In genomic region chr1:203186446-203187305, GRCh38 we compare ENCODE assay signal across 11 cellular contexts. TPM values are rescaled to one million over a fixed set of nuclear protein-coding genes. Genes with fewer than 3 reads are reported as not detected.
DNase-seq lines count a peak whose midpoint lies in the region; ATAC-seq, FAIRE-seq and TF ChIP-seq lines count a peak whose summit lies in the region.
"Had no signal": no experiment of that assay in that cellular context is flagged by ENCODE, and none has a peak within 500 bp of the region (broad histone marks: within the 10 kb centered on the region; RNA-seq: fewer than 3 reads in every experiment).

CHI3L1 (minus strand) TSS chr1:203186704; CDS start chr1:203186623, 81 bp downstream.

- DNase-seq in left cardiac atrium (peak; percentile 36), left ventricle myocardium inferior (no peak), H1 (ENCODE audit: low read depth in 1 of 2, low spot score in 2 of 2) (no peak), mucosa of descending colon (no peak), aorta (peak in 1 of 2 donors; percentile 72), SK-N-DZ (ENCODE audit: low spot score) (no peak), PC-9 (no peak)
- DNase-seq in effector CD4-positive, alpha-beta T cell = no peak
- DNase-seq: activated CD4-positive, CD25-positive, alpha-beta regulatory T cell; NCI-H2227 treated with DMSO at 0.1 percent for 48 hours had no signal

- TF ChIP-seq CTCF in left ventricle myocardium inferior (IDR thresholded peaks at IDR 0.05; ENCODE audit: borderline replicate concordance) (no peak), H1 (IDR thresholded peaks at IDR 0.05; ENCODE audit: control extremely low read depth in 1 of 3, insufficient read depth in 1 of 3, low read depth in 1 of 3, low read length in 3 of 3) (no peak), mucosa of descending colon (IDR thresholded peaks at IDR 0.05) (no peak), PC-9 (conservative IDR thresholded peaks at IDR 0.05) (no peak)

- peak within 1 kb of the TSS; percentile 87; the same call in 1 of the 2 replicates for H2BK20ac ChIP-seq in H1 (ENCODE audit: low read length)

- TF ChIP-seq RAD21 in H1 (IDR thresholded peaks at IDR 0.05 in 1 of 2, conservative IDR thresholded peaks at IDR 0.05 in 1 of 2; ENCODE audit: low read depth in 2 of 2, low read length in 2 of 2) = no peak

- no peak for FAIRE-seq in H1 (lab: Jason Lieb, UNC)

- H3K9me2 ChIP-seq in PC-9 (ENCODE audit: insufficient read depth) = no peaks in the 10 kb centered on the region

- peak within 1 kb of the TSS; percentile 31 to 59; a peak in 3 of 4 replicates for H3K4me2 ChIP-seq in H1 (ENCODE audit: insufficient read depth in 1 of 2, low read depth in 2 of 2, low read length in 2 of 2)
- H3K4me2 ChIP-seq in PC-9 = no peak within 1 kb of the TSS

- H3K56ac ChIP-seq in H1 (replicated peaks; ENCODE audit: insufficient read length, low read depth, low read length) = no peak within 1 kb of the TSS

- H3K14ac ChIP-seq in H1 (ENCODE audit: insufficient read length) = no peak within 1 kb of the TSS

- no peaks in the 10 kb centered on the region for H3F3A ChIP-seq in PC-9 (ENCODE audit: insufficient read depth, low read depth)

- no peak within 1 kb of the TSS for H3K23ac ChIP-seq in H1 (ENCODE audit: insufficient read length)

- peak within 1 kb of the TSS; percentile 72 for H4K91ac ChIP-seq in H1 (replicated peaks; ENCODE audit: insufficient read length, low read length)

- no peaks in the 10 kb centered on the region for H3K36me3 ChIP-seq in left ventricle myocardium inferior
- H3K36me3 ChIP-seq in H1 (ENCODE audit: control insufficient read depth in 2 of 4, insufficient read depth in 4 of 4, low read length in 3 of 4) = no peaks in the 10 kb centered on the region
- no peaks in the 10 kb centered on the region for H3K36me3 ChIP-seq in mucosa of descending colon (ENCODE audit: low read depth)
- no peaks in the 10 kb centered on the region for H3K36me3 ChIP-seq in aorta (ENCODE audit: control insufficient read depth in 1 of 2, insufficient read depth in 2 of 2, low read length in 1 of 2)
- H3K36me3 ChIP-seq in PC-9 (ENCODE audit: low read depth) = no peaks in the 10 kb centered on the region

- H3K27ac ChIP-seq in left ventricle myocardium inferior (replicated peaks) (no peak within 1 kb of the TSS), H1 (ENCODE audit: low read depth, low read length) (no peak within 1 kb of the TSS), aorta (ENCODE audit: low read depth in 1 of 2, low read length in 2 of 2) (no peak within 1 kb of the TSS), PC-9 (no peak within 1 kb of the TSS)

- POLR2A ChIA-PET in H1 (lab: Charles Lee; ENCODE audit: partially characterized antibody) = interaction anchor here (1.2 kb wide), 1 partner anchor 180 kb away, joined by 3 read pairs; the partner anchor contains the start of gene TMEM183A
- POLR2A ChIA-PET in PC-9 (lab: Charles Lee; ENCODE audit: unreplicated experiment) = no interaction called here

- no peaks in the 10 kb centered on the region for H3K79me1 ChIP-seq in H1 (ENCODE audit: low read depth, low read length)

- peak within 1 kb of the TSS; percentile 45 for H2BK120ac ChIP-seq in H1 (replicated peaks; ENCODE audit: low read depth, low read length)

- TF ChIP-seq POLR2A in H1 (IDR thresholded peaks at IDR 0.05; ENCODE audit: control extremely low read depth in 1 of 2, low read depth in 2 of 2, low read length in 2 of 2) = no peak

- peak within 1 kb of the TSS; percentile 74 for H4K8ac ChIP-seq in H1 (ENCODE audit: extremely low read depth, insufficient read depth, low read length)

- H3K4me1 ChIP-seq in left ventricle myocardium inferior (peaks cover 6% of the 10 kb centered on the region), H1 (replicated peaks in 1 of 4; ENCODE audit: control insufficient read depth in 3 of 4, insufficient read depth in 4 of 4, low read length in 3 of 4) (peaks cover 6 to 17% (median 11%) of the 10 kb centered on the region in 4 experiments), mucosa of descending colon (ENCODE audit: low read depth) (peaks cover 3% of the 10 kb centered on the region), aorta (ENCODE audit: control insufficient read depth in 1 of 2, insufficient read depth in 2 of 2, low read length in 2 of 2) (no peaks in the 10 kb centered on the region), PC-9 (replicated peaks; ENCODE audit: insufficient read depth) (no peaks in the 10 kb centered on the region)

- H2BK12ac ChIP-seq in H1 (ENCODE audit: low read depth, low read length) = peak within 1 kb of the TSS; percentile 30; the same call in 1 of the 2 replicates

- H3K4ac ChIP-seq in H1 (replicated peaks; ENCODE audit: insufficient read length, low read depth, low read length) = peak within 1 kb of the TSS; percentile 66

- intact Hi-C loops in left cardiac atrium (cut with DNase I) = no loop called here
- intact Hi-C loops in left ventricle myocardium inferior (cut with micrococcal nuclease) = no loop called here
- intact Hi-C loops in mucosa of descending colon (cut with DNase I, micrococcal nuclease) = no loop called here
- intact Hi-C loops in aorta (cut with DNase I) = no loop called here
- intact Hi-C loops in PC-9 (cut with micrococcal nuclease; ENCODE audit: unreplicated experiment) = no loop called here

- H2AFZ ChIP-seq in H1 (ENCODE audit: low read length) (peak within 1 kb of the TSS; percentile 94), PC-9 (no peak within 1 kb of the TSS)

- peak within 1 kb of the TSS; percentile 55 for H3K18ac ChIP-seq in H1 (ENCODE audit: extremely low read depth, low read length)

- H2BK5ac ChIP-seq in H1 (ENCODE audit: low read depth, low read length) = no peak within 1 kb of the TSS

- no peak within 1 kb of the TSS for H3K4me3 ChIP-seq in left ventricle myocardium inferior
- no peak within 1 kb of the TSS for H3K4me3 ChIP-seq in H1 (ENCODE audit: extremely low read depth in 1 of 4, insufficient read depth in 2 of 4, low read depth in 3 of 4, low read length in 4 of 4)
- no peak within 1 kb of the TSS for H3K4me3 ChIP-seq in mucosa of descending colon
- H3K4me3 ChIP-seq in aorta (ENCODE audit: low read length in 2 of 2) = no peak within 1 kb of the TSS
- no peak within 1 kb of the TSS for H3K4me3 ChIP-seq in PC-9

- peaks cover 10% of the 10 kb centered on the region for H3K27me3 ChIP-seq in left ventricle myocardium inferior (ENCODE audit: low read depth)
- no peaks in the 10 kb centered on the region for H3K27me3 ChIP-seq in H1 (replicated peaks in 1 of 4; ENCODE audit: control insufficient read depth in 3 of 4, extremely low read depth in 1 of 4, insufficient read depth in 3 of 4, low read length in 3 of 4)
- H3K27me3 ChIP-seq in aorta (ENCODE audit: control insufficient read depth in 1 of 2, insufficient read depth in 2 of 2, low read length in 1 of 2) = no peaks in the 10 kb centered on the region
- no peaks in the 10 kb centered on the region for H3K27me3 ChIP-seq in PC-9 (ENCODE audit: insufficient read depth, low read depth)

- H3K79me2 ChIP-seq in H1 (ENCODE audit: control insufficient read depth in 1 of 2, insufficient read depth in 2 of 2, low read length in 2 of 2) (no peaks in the 10 kb centered on the region), PC-9 (ENCODE audit: low read depth) (no peaks in the 10 kb centered on the region)

- no peak within 1 kb of the TSS; a peak in 1 of 7 replicates for H3K9ac ChIP-seq in H1 (replicated peaks in 1 of 4; ENCODE audit: extremely low read depth in 1 of 4, low read depth in 3 of 4, low read length in 3 of 4)

- no peaks in the 10 kb centered on the region for H3K23me2 ChIP-seq in H1 (ENCODE audit: low read depth, low read length)

- H4K5ac ChIP-seq in H1 (ENCODE audit: insufficient read length, low read depth, low read length) = no peak within 1 kb of the TSS

- peak within 1 kb of the TSS; percentile 55 for H2BK15ac ChIP-seq in H1 (ENCODE audit: low read length)

- no peak within 1 kb of the TSS for H2AK5ac ChIP-seq in H1 (ENCODE audit: low read depth, low read length)

- CTCF ChIA-PET in H1 (lab: Charles Lee; ENCODE audit: partially characterized antibody) (interaction anchor here (0.6 to 6.1 kb wide), 12 partner anchors 14 to 301 kb away, joined by 3 to 64 read pairs (median 4); partner anchors contain the start of genes ADORA1 and MYBPH), PC-9 (lab: Charles Lee) (interaction anchor here (0.7 kb wide), 1 partner anchor 79 kb away, joined by 3 read pairs; no protein-coding TSS in a partner anchor)

- H3K9me3 ChIP-seq in left ventricle myocardium inferior (replicated peaks) (no peaks in the 10 kb centered on the region), H1 (ENCODE audit: insufficient read depth in 2 of 2, low read depth in 1 of 2, low read length in 1 of 2) (no peaks in the 10 kb centered on the region), mucosa of descending colon (no peaks in the 10 kb centered on the region), aorta (ENCODE audit: control insufficient read depth, low read length) (no peaks in the 10 kb centered on the region), PC-9 (ENCODE audit: insufficient read depth, low read depth) (no peaks in the 10 kb centered on the region)

- H4K20me1 ChIP-seq in H1 (replicated peaks in 1 of 2; ENCODE audit: control insufficient read depth in 1 of 2, insufficient read depth in 2 of 2, low read length in 2 of 2) (no peaks in the 10 kb centered on the region), PC-9 (ENCODE audit: insufficient read depth) (no peaks in the 10 kb centered on the region)

- BruUV-seq in PC-9 (replicated peaks; lab: Mats Ljungman, UMichigan) = no TSS peak

- WGBS in H1 (ENCODE audit: extremely low coverage in 1 of 2, insufficient coverage in 1 of 2, insufficient read length in 1 of 2, insufficient replicate concordance in 2 of 2, low coverage in 1 of 2, low lambda C conversion rate in 2 of 2, missing lambda C conversion rate in 1 of 2), 2 experiments = 46% methylated on average over 14 of the region's 14 CpGs; no CpG with 5 or more reads in 1 of the 2 experiments
- WGBS in aorta, 2 donors = 51 to 53% methylated on average over 14 of the region's 14 CpGs

- no peak for TF ChIP-seq EP300 in H1 (IDR thresholded peaks at IDR 0.05; ENCODE audit: borderline replicate concordance in 1 of 2, low read depth in 2 of 2, low read length in 2 of 2)

- ATAC-seq in left cardiac atrium (peak; percentile 51 to 62), mucosa of descending colon (peak; percentile 36), aorta (ENCODE audit: low FRiP score) (peak; percentile 15)

RNA-seq across cellular contexts. Expression of gene CHI3L1, which starts in this region (rescaled TPM):
- total RNA-seq in left cardiac atrium (10 to 100 TPM in 1 of 2 donors, 1 to 10 TPM in 1; 6.1 to 20.4 TPM), left ventricle myocardium inferior (not detected), mucosa of descending colon (10 to 100 TPM in 1 of 3 donors, 1 to 10 TPM in 1, under 1 TPM in 1; 0.58 to 10.8 (median 1.8) TPM), aorta (10 to 100 TPM; 17.8 to 34.2 TPM), PC-9 (2021) (not detected in 2 replicates)
- total RNA-seq in H1 (2021; fragmentation: NEBNext Ultra II Directional; extraction: Animal tissue kit (Norgen Biotek cat#: 25700)) = not detected in 2 replicates
- polyA plus RNA-seq in H1 (2011; rRNA removed) (0.57 and 1.0 TPM in 2 replicates), aorta (1 to 10 TPM in 1 of 2 donors, under 1 TPM in 1; 0.87 to 5.4 TPM)
- polyA plus RNA-seq in H1 (2011; cell fraction: cytosol; rRNA removed) = 0.66 TPM
- polyA plus RNA-seq in H1 (2011; cell fraction: nucleus; rRNA removed) = 2.8 TPM
- 0.30 to 1.2 TPM (median 0.59 TPM) in 4 replicates for polyA plus RNA-seq in H1 (2012, experiment 1 of 2)
- polyA plus RNA-seq in H1 (2012, experiment 2 of 2) = 0.12 TPM
- polyA plus RNA-seq in H1 (2013, experiment 1 of 2) = 0.14 TPM
- polyA plus RNA-seq in H1 (2013, experiment 2 of 2) = 0.13 TPM
- polyA minus RNA-seq in H1 (2011; rRNA and poly(A)+ RNA removed) = 0.37 TPM in 1 of 2 replicates, not detected in the other
- not detected for polyA minus RNA-seq in H1 (2011; cell fraction: cytosol; rRNA and poly(A)+ RNA removed)
- polyA minus RNA-seq in H1 (2011; cell fraction: nucleus; rRNA and poly(A)+ RNA removed) = not detected
- polyA plus RNA-seq in SK-N-DZ (2014; cell fraction: cytosol; rRNA removed) = not detected in 2 replicates
- polyA plus RNA-seq in SK-N-DZ (2014; cell fraction: nucleus; rRNA removed) = not detected in 2 replicates
- total RNA-seq: lung microvascular endothelial cell had no signal
